Comparison of ENCODE assay signal across 21 cellular contexts in the genomic region with DNA sequence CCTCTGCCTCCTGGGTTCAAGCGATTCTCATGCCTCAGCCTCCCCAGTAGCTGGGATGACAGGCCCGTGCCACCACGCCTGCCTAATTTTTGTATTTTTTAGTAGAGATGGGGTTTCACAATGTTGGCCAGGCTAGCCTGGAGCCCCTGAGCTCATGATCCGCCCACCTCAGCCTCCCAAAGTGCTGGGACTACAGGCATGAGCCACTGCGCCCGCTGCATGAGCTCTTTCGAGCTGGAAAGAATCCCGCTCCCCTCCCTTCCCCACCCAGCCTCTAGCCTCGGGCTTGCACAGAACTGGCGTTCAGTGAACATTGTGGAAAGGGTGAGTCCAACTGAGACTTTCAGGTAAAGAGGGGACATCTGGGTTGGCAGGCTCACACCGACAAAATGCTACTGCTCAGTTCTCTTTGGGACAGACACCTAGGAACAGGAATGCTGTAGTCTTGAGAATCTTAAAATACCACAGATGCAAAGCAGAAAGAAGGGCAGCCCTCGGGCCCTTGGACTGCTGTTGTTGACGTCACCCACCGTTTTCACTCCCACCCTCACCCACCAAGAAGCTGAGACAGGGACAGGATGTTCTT.
"Had no signal": no experiment of that assay in that cellular context is flagged by ENCODE, and none has a peak within 500 bp of the region (broad histone marks: within the 10 kb centered on the region; RNA-seq: fewer than 3 reads in every experiment).

No MANE protein-coding gene starts in this region.

- H3K9ac ChIP-seq: SK-N-SH had no signal

- H3K9me2 ChIP-seq: SK-N-SH had no signal

- DNase-seq: IMR-90, Kasumi-1, KG1, MM.1S, NCI-H1092 treated with DMSO at 0.1 percent for 48 hours, NCI-H1436, NCI-H187, NCI-H2029, NCI-H2081 treated with DMSO at 0.1 percent for 48 hours, NCI-H2171, NCI-H226, NCI-H446, NCI-H510A, NCI-H524 treated with DMSO at 0.1 percent for 48 hours, NCI-H69, NCI-H774, SHP77, SK-N-SH, SW 1271 had no signal

- H3K9me3 ChIP-seq: SK-N-SH had no signal

- H3K27ac ChIP-seq: RWPE1 had no signal

- H3K4me2 ChIP-seq: SK-N-SH had no signal

- FAIRE-seq: HepG2 had no signal
